Comparison of ENCODE assay signal across 11 cellular contexts in genomic region chr2:241739651-241740050, GRCh38. TPM values are rescaled to one million over a fixed set of nuclear protein-coding genes. Genes with fewer than 3 reads are reported as not detected.
DNase-seq lines count a peak whose midpoint lies in the region; ATAC-seq and TF ChIP-seq lines count a peak whose summit lies in the region.
"Had no signal": no experiment of that assay in that cellular context is flagged by ENCODE, and none has a peak within 500 bp of the region (broad histone marks: within the 10 kb centered on the region; RNA-seq: fewer than 3 reads in every experiment).

No MANE protein-coding gene starts in this region.

- no peaks in the 10 kb centered on the region for H3K27me3 ChIP-seq in CD4-positive, alpha-beta T cell (ENCODE audit: control insufficient read depth, insufficient read depth, low read length)

- no peaks in the 10 kb centered on the region for H3K27me3 Mint-ChIP-seq in CD4-positive, alpha-beta T cell
- H3K27me3 Mint-ChIP-seq in T-cell (no peaks in the 10 kb centered on the region), nephron progenitor cell (ENCODE audit: low read depth, poor library complexity) (no peaks in the 10 kb centered on the region)

- peaks cover 21% of the 10 kb centered on the region for H3K4me1 Mint-ChIP-seq in CD4-positive, alpha-beta T cell (ENCODE audit: low read depth)
- peaks cover 26 to 46% (median 41%) of the 10 kb centered on the region in 3 donors for H3K4me1 Mint-ChIP-seq in T-cell
- H3K4me1 Mint-ChIP-seq in nephron progenitor cell: peaks cover 29% of the 10 kb centered on the region

- no peaks in the 10 kb centered on the region for H3K9me3 ChIP-seq in CD4-positive, alpha-beta T cell (ENCODE audit: control insufficient read depth, low read length)
- H3K9me3 ChIP-seq: mucosa of descending colon had no signal

- POLR2A ChIA-PET in CD4-positive, alpha-beta T cell (lab: Charles Lee): no interaction called here
- POLR2A ChIA-PET in T-cell (lab: Charles Lee): no interaction called here

- H3K4me3 Mint-ChIP-seq in CD4-positive, alpha-beta T cell: no peak overlapping the region
- H3K4me3 Mint-ChIP-seq in T-cell (peak overlapping the region in 1 of 3 donors; percentile 36), nephron progenitor cell (no peak overlapping the region)

- ATAC-seq in CD4-positive, alpha-beta T cell (ENCODE audit: poor library complexity): no peak
- ATAC-seq in T-cell (replicated peaks in 1 of 4) (no peak), HG03139 (IDR thresholded peaks at IDR 0.05; ENCODE audit: unreplicated experiment) (no peak)
- peak; percentile 51 to 73 for ATAC-seq in activated naive CD4-positive, alpha-beta T cell treated with anti-CD3 and anti-CD28 coated beads, Interleukin-2, amount 50 U/mL, for 72 hours
- ATAC-seq: mucosa of descending colon had no signal

- H3K4me3 ChIP-seq in skeletal muscle cell (ENCODE audit: low read depth, low read length): no peak overlapping the region
- H3K4me3 ChIP-seq: mucosa of descending colon had no signal

- intact Hi-C loops in CD4-positive, alpha-beta T cell (cut with DNase I, micrococcal nuclease): loop anchor here in 1 of 2 experiments (5.0 to 10.0 kb wide), 3 partner anchors 118 to 585 kb away; partner anchors contain the start of genes PDCD1 and PPP1R7

- CTCF ChIA-PET in CD4-positive, alpha-beta T cell (lab: Charles Lee): interaction anchor here (0.9 to 1.4 kb wide), 2 partner anchors 105 to 139 kb away, joined by 3 to 4 read pairs; no protein-coding TSS in a partner anchor
- CTCF ChIA-PET in T-cell (lab: Charles Lee): no interaction called here

- no peaks in the 10 kb centered on the region for H3K9me3 Mint-ChIP-seq in CD4-positive, alpha-beta T cell
- H3K9me3 Mint-ChIP-seq in T-cell: no peaks in the 10 kb centered on the region
- H3K9me3 Mint-ChIP-seq in activated naive CD4-positive, alpha-beta T cell treated with anti-CD3 and anti-CD28 coated beads, Interleukin-2, amount 50 U/mL, for 72 hours: no peaks in the 10 kb centered on the region
- no peaks in the 10 kb centered on the region for H3K9me3 Mint-ChIP-seq in nephron progenitor cell

- H3K27ac Mint-ChIP-seq in CD4-positive, alpha-beta T cell: peak overlapping the region; percentile 67
- H3K27ac Mint-ChIP-seq in T-cell (peak overlapping the region; percentile 34 to 39), nephron progenitor cell (no peak overlapping the region)
- peak overlapping the region; percentile 73 to 81 for H3K27ac Mint-ChIP-seq in activated naive CD4-positive, alpha-beta T cell treated with anti-CD3 and anti-CD28 coated beads, Interleukin-2, amount 50 U/mL, for 72 hours

- no peak overlapping the region for H3K27ac ChIP-seq in CD4-positive, alpha-beta T cell (ENCODE audit: low read depth, low read length)
- H3K27ac ChIP-seq: VCaP had no signal

- H3K36me3 Mint-ChIP-seq in CD4-positive, alpha-beta T cell (ENCODE audit: low read depth): peaks cover 2% of the 10 kb centered on the region
- H3K36me3 Mint-ChIP-seq in T-cell: peaks cover 6% of the 10 kb centered on the region
- peaks cover 0 to 4% of the 10 kb centered on the region in 2 donors for H3K36me3 Mint-ChIP-seq in activated naive CD4-positive, alpha-beta T cell treated with anti-CD3 and anti-CD28 coated beads, Interleukin-2, amount 50 U/mL, for 72 hours
- peaks cover 28% of the 10 kb centered on the region for H3K36me3 Mint-ChIP-seq in nephron progenitor cell (ENCODE audit: low read depth)

- no peak for TF ChIP-seq CTCF in CD4-positive, alpha-beta T cell (IDR thresholded peaks at IDR 0.05)
- no peak for TF ChIP-seq CTCF in nephron progenitor cell (IDR thresholded peaks at IDR 0.05)

- DNase-seq in CD4-positive, alpha-beta T cell: peak in 1 of 10 experiments; percentile 18
- DNase-seq in T-cell (peak in 3 of 34 experiments; percentile 11 to 43 (median 35)), skeletal muscle cell (ENCODE audit: low read depth) (peak; percentile 31), nephron progenitor cell (no peak), NCI-H128 (lab: John Stamatoyannopoulos, UW; ENCODE audit: unreplicated experiment) (no peak), GM19238 (ENCODE audit: insufficient read length, low spot score) (no peak)
- peak; percentile 35 to 71 for DNase-seq in activated naive CD4-positive, alpha-beta T cell treated with anti-CD3 and anti-CD28 coated beads, Interleukin-2, amount 50 U/mL, for 72 hours (ENCODE audit: low spot score in 2 of 2)
- DNase-seq: NCI-H345 had no signal

RNA-seq across cellular contexts. Expression of gene D2HGDH, which starts 5.2 kb away (rescaled TPM):
- 10 to 100 TPM; 27.6 to 30.6 TPM for total RNA-seq in CD4-positive, alpha-beta T cell
- 10 to 100 TPM; 48.6 to 58.3 (median 54.0) TPM for total RNA-seq in T-cell
- total RNA-seq in activated naive CD4-positive, alpha-beta T cell treated with anti-CD3 and anti-CD28 coated beads, Interleukin-2, amount 50 U/mL, for 72 hours: 10 to 100 TPM; 22.1 to 38.2 TPM

RNA-seq across cellular contexts. Expression of gene GAL3ST2, which starts 37.0 kb away (rescaled TPM):
- 1 to 10 TPM; 1.5 to 1.9 TPM for total RNA-seq in CD4-positive, alpha-beta T cell
- total RNA-seq in T-cell: 1 to 10 TPM in 1 of 5 donors, under 1 TPM in 1, not detected in 3; 0.80 to 1.4 TPM
- 1 to 10 TPM in 1 of 2 donors, under 1 TPM in 1; 0.16 to 1.1 TPM for total RNA-seq in activated naive CD4-positive, alpha-beta T cell treated with anti-CD3 and anti-CD28 coated beads, Interleukin-2, amount 50 U/mL, for 72 hours

RNA-seq across cellular contexts. Expression of gene ING5, which starts 37.8 kb away (rescaled TPM):
- total RNA-seq in CD4-positive, alpha-beta T cell: 10 to 100 TPM; 51.2 to 51.3 TPM
- 10 to 100 TPM; 63.0 to 98.0 (median 77.4) TPM for total RNA-seq in T-cell
- 10 to 100 TPM; 36.9 to 41.6 TPM for total RNA-seq in activated naive CD4-positive, alpha-beta T cell treated with anti-CD3 and anti-CD28 coated beads, Interleukin-2, amount 50 U/mL, for 72 hours

RNA-seq across cellular contexts. Expression of gene DTYMK, which starts 53.0 kb away (rescaled TPM):
- total RNA-seq in CD4-positive, alpha-beta T cell: 1 to 10 TPM; 4.8 to 6.0 TPM
- 10 to 100 TPM; 11.6 to 23.6 (median 18.2) TPM for total RNA-seq in T-cell
- total RNA-seq in activated naive CD4-positive, alpha-beta T cell treated with anti-CD3 and anti-CD28 coated beads, Interleukin-2, amount 50 U/mL, for 72 hours: 10 to 100 TPM; 85.5 to 92.9 TPM

Comparison
In these comparisons a context has a peak if more than half of its experiments do, and no peak if none do; other contexts are left out.
1. ATAC-seq: peak in activated naive CD4-positive, alpha-beta T cell treated with anti-CD3 and anti-CD28 coated beads, Interleukin-2, amount 50 U/mL, for 72 hours (2 of 2); none in CD4-positive, alpha-beta T cell (single experiment), T-cell (0 of 4) and HG03139 (single experiment).
2. DNase-seq: peak in activated naive CD4-positive, alpha-beta T cell treated with anti-CD3 and anti-CD28 coated beads, Interleukin-2, amount 50 U/mL, for 72 hours (2 of 2) and skeletal muscle cell (single experiment); none in nephron progenitor cell (single experiment), NCI-H128 (single experiment) and GM19238 (single experiment).